Comparison of ENCODE assay signal across 7 cellular contexts in genomic region chr21:31729622-31730343, GRCh38. TPM values are rescaled to one million over a fixed set of nuclear protein-coding genes. Genes with fewer than 3 reads are reported as not detected.
DNase-seq lines count a peak whose midpoint lies in the region; ATAC-seq and TF ChIP-seq lines count a peak whose summit lies in the region.

No MANE protein-coding gene starts in this region.

- POLR2A ChIA-PET in PC-3 (lab: Charles Lee; ENCODE audit: unreplicated experiment) (no interaction called here), GM10248 (lab: Yijun Ruan, JAX) (no interaction called here)

- H3F3A ChIP-seq in PC-3 (ENCODE audit: low read length, unreplicated experiment), result no peaks in the 10 kb centered on the region

- H3K4me2 ChIP-seq in PC-3 (ENCODE audit: low read length), result peak overlapping the region; percentile 85

- H3K9me2 ChIP-seq in PC-3 (replicated peaks; ENCODE audit: low read length), result no peaks in the 10 kb centered on the region

- intact Hi-C loops in PC-3 (cut with micrococcal nuclease), result loop anchor here (2.0 to 5.0 kb wide), 3 partner anchors 15 to 69 kb away; no protein-coding TSS in a partner anchor

- no peaks in the 10 kb centered on the region for H3K9me3 ChIP-seq in PC-3 (ENCODE audit: low read length)

- no peak overlapping the region for H3K27ac ChIP-seq in PC-3 (ENCODE audit: low read length)

- peaks cover 29% of the 10 kb centered on the region for H3K4me1 ChIP-seq in PC-3 (ENCODE audit: insufficient read depth, low read length)

- DNase-seq in GM12864 (ENCODE audit: low read depth) (no peak), PC-3 (no peak), fibroblast of mammary gland (ENCODE audit: low read depth) (no peak), skeletal muscle cell (ENCODE audit: low read depth) (no peak), islet precursor cell (no peak), NCI-H2227 (lab: John Stamatoyannopoulos, UW; ENCODE audit: unreplicated experiment) (no peak), GM10248 (ENCODE audit: extremely low spot score) (no peak)

- no TSS peak for BruUV-seq in PC-3 (replicated peaks; lab: Mats Ljungman, UMichigan)

- no peak overlapping the region for H2AFZ ChIP-seq in PC-3 (ENCODE audit: low read length)

- H3K9ac ChIP-seq in PC-3 (ENCODE audit: low read length), result peak overlapping the region; percentile 98

- TF ChIP-seq CTCF in GM12864 (IDR thresholded peaks at IDR 0.05; ENCODE audit: low read depth, low read length, missing control alignments) (no peak), PC-3 (conservative IDR thresholded peaks at IDR 0.05; ENCODE audit: low read depth, low read length) (no peak), fibroblast of mammary gland (conservative IDR thresholded peaks at IDR 0.05; ENCODE audit: control insufficient read depth, insufficient read depth, low read depth, low read length) (no peak), GM10248 (IDR thresholded peaks at IDR 0.05; ENCODE audit: control extremely low read depth, extremely low read depth, low read depth, missing control alignments) (no peak)

- H4K20me1 ChIP-seq in PC-3 (ENCODE audit: low read length), result peaks cover 57% of the 10 kb centered on the region

- H3K4me3 ChIP-seq in GM12864 (ENCODE audit: low read depth, low read length) (peak overlapping the region; percentile 86), PC-3 (ENCODE audit: low read length) (peak overlapping the region; percentile 80), fibroblast of mammary gland (ENCODE audit: control insufficient read depth, low read depth, low read length) (peak overlapping the region; percentile 58), skeletal muscle cell (ENCODE audit: low read depth, low read length) (peak overlapping the region; percentile 83)

- H3K27me3 ChIP-seq in PC-3 (ENCODE audit: low read length), result no peaks in the 10 kb centered on the region

- CTCF ChIA-PET in PC-3 (lab: Charles Lee), result interaction anchor here (0.6 kb wide), 1 partner anchor 16 kb away, joined by 4 read pairs; no protein-coding TSS in a partner anchor
- CTCF ChIA-PET in GM10248 (lab: Yijun Ruan, JAX), result no interaction called here

- no peak for ATAC-seq in PC-3

- no peaks in the 10 kb centered on the region for H3K36me3 ChIP-seq in PC-3 (ENCODE audit: low read depth, low read length)

- H3K79me2 ChIP-seq in PC-3 (ENCODE audit: low read length), result peaks cover 77% of the 10 kb centered on the region

RNA-seq across cellular contexts. Expression of gene SCAF4, which starts 2.1 kb away (rescaled TPM):
- 11.2 and 18.2 TPM in 2 replicates for total RNA-seq in PC-3 (2014; rRNA removed)
